37 cellular contexts compared by ENCODE assay signal in genomic region chr19:34818270-34818669, GRCh38.
"Had no signal": no experiment of that assay in that cellular context is flagged by ENCODE, and none has a peak within 500 bp of the region (broad histone marks: within the 10 kb centered on the region; RNA-seq: fewer than 3 reads in every experiment).

No MANE protein-coding gene starts in this region.

- H3K9me3 Mint-ChIP-seq: activated CD4-positive, alpha-beta memory T cell treated with anti-CD3 and anti-CD28 coated beads for 36 hours; activated naive CD8-positive, alpha-beta T cell treated with anti-CD3 and anti-CD28 coated beads for 36 hours; activated T-helper 17 cell treated with anti-CD3 and anti-CD28 coated beads, Interleukin-2, amount 50 U/mL, for 72 hours had no signal

- H3K27ac Mint-ChIP-seq: activated B cell treated with CpG ODN at 0.5 μM for 24 hours; activated CD4-positive, alpha-beta memory T cell treated with anti-CD3 and anti-CD28 coated beads for 36 hours; activated naive CD8-positive, alpha-beta T cell treated with anti-CD3 and anti-CD28 coated beads for 36 hours; activated T-helper 17 cell treated with anti-CD3 and anti-CD28 coated beads, Interleukin-2, amount 50 U/mL, for 72 hours had no signal

- DNase-seq: activated B cell treated with CpG ODN at 0.5 μM for 24 hours; activated CD4-positive, alpha-beta memory T cell treated with anti-CD3 and anti-CD28 coated beads for 36 hours; activated CD4-positive, alpha-beta T cell treated with anti-CD3 and anti-CD28 coated beads for 4 hours; activated CD4-positive, alpha-beta T cell treated with anti-CD3 and anti-CD28 coated beads, Interleukin-2, amount 50 U/mL, for 1 hour; activated CD4-positive, CD25-positive, alpha-beta regulatory T cell treated with anti-CD3 and anti-CD28 coated beads, Interleukin-2, amount 50 U/mL, for 72 hours; activated CD8-positive, alpha-beta memory T cell treated with anti-CD3 and anti-CD28 coated beads, Interleukin-2, amount 50 U/mL, for 4 hours; activated effector memory CD4-positive, alpha-beta T cell treated with anti-CD3 and anti-CD28 coated beads, Interleukin-2, amount 50 U/mL, for 16 hours; activated naive CD4-positive, alpha-beta T cell; activated naive CD4-positive, alpha-beta T cell treated with anti-CD3 and anti-CD28 coated beads, Interleukin-2, amount 50 U/mL, for 16 hours; activated naive CD8-positive, alpha-beta T cell treated with anti-CD3 and anti-CD28 coated beads for 36 hours; activated T-cell treated with anti-CD3 and anti-CD28 coated beads, Interleukin-2, amount 50 U/mL, for 48 hours; amniotic stem cell; aorta; brain microvascular endothelial cell; central memory CD4-positive, alpha-beta T cell; Karpas-422; MG63; NCI-H1048; NCI-H1105 treated with DMSO at 0.1 percent for 48 hours; NCI-H1436; NCI-H1694; NCI-H1930; NCI-H2081 treated with DMSO at 0.1 percent for 48 hours; NCI-H345; NCI-H510A; NCI-H526; NCI-H748 treated with DMSO at 0.1 percent for 48 hours; NK-92 treated with Interleukin-12 subunit alpha and Interleukin-12 subunit beta, amount 100 ng/mL, for 24 hours; PC-9; SIG-M5; SW 1271; T-helper 1 cell; T-helper 2 cell; T-helper 9 cell had no signal

- H3K4me3 Mint-ChIP-seq: activated B cell treated with CpG ODN at 0.5 μM for 24 hours; activated CD4-positive, alpha-beta memory T cell treated with anti-CD3 and anti-CD28 coated beads for 36 hours; activated naive CD8-positive, alpha-beta T cell treated with anti-CD3 and anti-CD28 coated beads for 36 hours; activated T-helper 17 cell treated with anti-CD3 and anti-CD28 coated beads, Interleukin-2, amount 50 U/mL, for 72 hours had no signal

- H3K27me3 Mint-ChIP-seq: activated B cell treated with CpG ODN at 0.5 μM for 24 hours; activated CD4-positive, alpha-beta memory T cell treated with anti-CD3 and anti-CD28 coated beads for 36 hours; activated naive CD8-positive, alpha-beta T cell treated with anti-CD3 and anti-CD28 coated beads for 36 hours; activated T-helper 17 cell treated with anti-CD3 and anti-CD28 coated beads, Interleukin-2, amount 50 U/mL, for 72 hours had no signal

- ATAC-seq: activated T-helper 17 cell treated with anti-CD3 and anti-CD28 coated beads, Interleukin-2, amount 50 U/mL, for 72 hours; Right ventricle myocardium inferior; SK-N-SH treated with all-trans-retinoic acid at 6 μM for 48 hours had no signal

- H3K4me1 Mint-ChIP-seq: activated naive CD8-positive, alpha-beta T cell treated with anti-CD3 and anti-CD28 coated beads for 36 hours; activated T-helper 17 cell treated with anti-CD3 and anti-CD28 coated beads, Interleukin-2, amount 50 U/mL, for 72 hours had no signal
